Comparison of ENCODE assay signal across 1 cellular context in the genomic region with DNA sequence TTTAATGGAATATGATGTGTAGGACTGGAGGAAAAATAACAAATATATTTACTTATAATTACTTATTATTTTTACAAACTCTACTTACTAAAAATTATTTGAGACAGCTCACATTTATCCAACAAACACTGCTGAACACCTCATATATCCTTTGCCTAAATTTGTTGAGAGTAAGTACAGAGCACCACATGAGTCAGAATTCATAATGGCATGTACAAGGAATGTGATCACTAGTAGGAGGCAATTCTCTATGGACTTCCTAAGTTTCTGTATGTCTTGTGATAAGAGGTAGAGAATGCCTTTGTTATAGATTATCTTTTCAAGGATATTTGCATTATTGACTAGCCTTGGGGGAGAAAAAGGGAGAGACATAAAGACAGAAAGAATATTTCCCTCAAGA.
TF ChIP-seq lines count a peak whose summit lies in the region.

No MANE protein-coding gene starts in this region.

TF ChIP-seq in IMR-90, 13 proteins besides CTCF, POLR2A, EP300 and RAD21:
- no peak for TF ChIP-seq BHLHE40 (IDR thresholded peaks at IDR 0.05; ENCODE audit: low read depth, low read length)
- no peak for TF ChIP-seq CHD1 (IDR thresholded peaks at IDR 0.05; ENCODE audit: low read depth, low read length)
